20 cellular contexts compared by ENCODE assay signal in the genomic region with DNA sequence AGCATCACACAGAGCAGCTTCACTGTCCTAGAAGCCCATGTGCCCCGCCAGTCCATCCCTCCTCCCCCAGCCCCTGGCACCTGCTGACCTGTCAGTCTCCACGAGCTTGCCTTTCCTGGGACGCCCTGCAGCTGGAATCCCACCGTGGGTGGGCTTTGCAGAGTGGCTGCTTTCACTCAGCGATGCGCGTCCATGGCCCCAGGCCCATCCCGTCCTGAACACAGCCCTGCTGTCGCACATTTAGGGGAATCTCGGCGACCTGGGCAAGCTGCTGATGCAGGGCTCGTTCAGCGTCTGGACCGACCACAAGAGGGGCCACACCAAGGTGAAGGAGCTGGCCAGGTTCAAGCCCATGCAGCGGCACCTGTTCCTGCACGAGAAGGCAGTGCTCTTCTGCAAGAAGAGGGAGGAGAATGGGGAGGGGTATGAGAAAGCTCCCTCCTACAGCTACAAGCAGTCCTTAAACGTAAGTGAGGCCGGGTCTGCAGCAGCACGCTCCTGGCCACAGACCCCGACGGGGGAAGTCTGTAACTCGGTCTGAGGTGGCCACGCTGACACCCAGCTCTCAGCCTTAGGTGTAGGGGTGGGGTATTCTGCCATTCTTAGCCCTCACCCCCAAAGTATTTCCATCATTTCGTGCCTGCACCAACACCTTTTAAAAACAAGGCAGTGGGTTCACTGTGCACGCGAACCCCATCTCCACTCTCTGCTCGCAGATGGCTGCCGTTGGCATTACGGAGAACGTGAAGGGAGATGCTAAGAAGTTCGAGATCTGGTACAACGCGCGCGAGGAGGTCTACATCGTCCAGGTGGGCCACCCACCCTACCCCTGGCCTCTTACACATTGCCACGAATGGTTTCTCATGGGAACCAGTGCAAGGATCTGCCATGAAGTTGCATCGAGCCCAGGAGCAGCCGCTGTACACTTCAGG. TPM values are rescaled to one million over a fixed set of nuclear protein-coding genes. Genes with fewer than 3 reads are reported as not detected.
"Had no signal": no experiment of that assay in that cellular context is flagged by ENCODE, and none has a peak within 500 bp of the region (broad histone marks: within the 10 kb centered on the region; RNA-seq: fewer than 3 reads in every experiment).

No MANE protein-coding gene starts in this region.

- H3K27me3 ChIP-seq: adrenal gland, breast epithelium, esophagus squamous epithelium, gastrocnemius medialis, left lung, tibial nerve, uterus had no signal

- H3K4me3 ChIP-seq: adrenal gland, breast epithelium, coronary artery, esophagus squamous epithelium, gastrocnemius medialis, left lung, tibial nerve, uterus had no signal

- H3K27ac ChIP-seq: adrenal gland, breast epithelium, coronary artery, esophagus squamous epithelium, gastrocnemius medialis, left lung, tibial nerve, uterus, WERI-Rb-1 had no signal

- H3K4me1 ChIP-seq: adrenal gland, breast epithelium, left lung, uterus had no signal

- ATAC-seq: gastrocnemius medialis, left lung, SK-N-SH treated with all-trans-retinoic acid at 6 μM for 48 hours had no signal

- DNase-seq: activated gamma-delta T cell treated with Interleukin-2 at 50 U/mL for 16 hours; activated T-cell treated with anti-CD3 and anti-CD28 coated beads, Interleukin-2, amount 50 U/mL, for 1 hour; adrenal gland; esophagus squamous epithelium; gastrocnemius medialis; mesenchymal stem cell; stimulated activated CD4-positive, alpha-beta T cell treated with anti-CD3 and anti-CD28 coated beads, Interleukin-4, amount 100 ng/mL, for 24 hours; substantia nigra; uterus; WERI-Rb-1 had no signal

- H3K9me3 ChIP-seq: adrenal gland, breast epithelium, esophagus squamous epithelium, gastrocnemius medialis, left lung, tibial nerve, uterus had no signal

- H3K36me3 ChIP-seq: adrenal gland, gastrocnemius medialis, uterus had no signal

RNA-seq across cellular contexts. Expression of a gene that starts 18.3 kb away (rescaled TPM):
- total RNA-seq: esophagus squamous epithelium; left lung; myocyte; T-helper 2 cell treated with Interferon-gamma antibody and Interleukin-4, amounts not matched to agents 100 ng/mL and 5 ng/mL, for 36 hours; tibial nerve had no signal
- polyA plus RNA-seq: keratinocyte had no signal

RNA-seq across cellular contexts. Expression of a gene that starts 35.3 kb away (rescaled TPM):
- total RNA-seq: mononuclear cell; T-helper 2 cell treated with Interferon-gamma antibody and Interleukin-4, amounts not matched to agents 100 ng/mL and 5 ng/mL, for 36 hours had no signal
- polyA plus RNA-seq: keratinocyte, neural cell had no signal
